ENCODE assay signal across 20 cellular contexts in genomic region chr7:24751484-24751883, GRCh38. TPM values are rescaled to one million over a fixed set of nuclear protein-coding genes. Genes with fewer than 3 reads are reported as not detected.
DNase-seq lines count a peak whose midpoint lies in the region; ATAC-seq and TF ChIP-seq lines count a peak whose summit lies in the region.
"Had no signal": no experiment of that assay in that cellular context is flagged by ENCODE, and none has a peak within 500 bp of the region (broad histone marks: within the 10 kb centered on the region; RNA-seq: fewer than 3 reads in every experiment).

No MANE protein-coding gene starts in this region.

- H3K4me3 Mint-ChIP-seq in HFFc6 (no peak overlapping the region; the same call in 1 of the 2 replicates), brain (peak overlapping the region in 1 of 5 experiments; percentile 26)
- H3K4me3 Mint-ChIP-seq: CD4-positive, CD25-positive, alpha-beta regulatory T cell; CD8-positive, alpha-beta memory T cell; H9 had no signal

- no peak overlapping the region for H2AFZ ChIP-seq in neural cell (ENCODE audit: low read depth, low read length)

- H3K36me3 Mint-ChIP-seq in HFFc6 (ENCODE audit: low read depth), result peaks cover 24% of the 10 kb centered on the region
- peaks cover 24% of the 10 kb centered on the region for H3K36me3 Mint-ChIP-seq in brain
- H3K36me3 Mint-ChIP-seq: CD4-positive, CD25-positive, alpha-beta regulatory T cell had no signal

- no peaks in the 10 kb centered on the region for H3K27me3 ChIP-seq in neural cell (ENCODE audit: insufficient read depth, low read depth, low read length)

- no peaks in the 10 kb centered on the region for H3K9me3 Mint-ChIP-seq in HFFc6
- no peaks in the 10 kb centered on the region for H3K9me3 Mint-ChIP-seq in brain
- H3K9me3 Mint-ChIP-seq: CD8-positive, alpha-beta memory T cell; H9 had no signal

- no peaks in the 10 kb centered on the region for H3K9me2 ChIP-seq in neural cell (ENCODE audit: insufficient read depth, low read length)

- H3K4me1 Mint-ChIP-seq in HFFc6 (ENCODE audit: low read depth), result peaks cover 66% of the 10 kb centered on the region
- H3K4me1 Mint-ChIP-seq in brain, result peaks cover 49% of the 10 kb centered on the region

- H3F3A ChIP-seq in neural cell (ENCODE audit: insufficient read depth, low read length, poor library complexity, severe bottlenecking), result no peaks in the 10 kb centered on the region

- H3K4me2 ChIP-seq in neural cell (ENCODE audit: low read length), result no peak overlapping the region

- H3K27me3 Mint-ChIP-seq in HFFc6 (ENCODE audit: insufficient read depth) (no peaks in the 10 kb centered on the region; the same call in 1 of the 2 replicates), brain (no peaks in the 10 kb centered on the region)

- peak overlapping the region; percentile 8; the same call in 1 of the 2 replicates for H3K27ac Mint-ChIP-seq in HFFc6
- H3K27ac Mint-ChIP-seq in brain, result peak overlapping the region in 3 of 5 experiments; percentile 16 to 73 (median 26)
- H3K27ac Mint-ChIP-seq: CD4-positive, CD25-positive, alpha-beta regulatory T cell; CD8-positive, alpha-beta memory T cell; H9 had no signal

- no peak for TF ChIP-seq EP300 in neural cell (conservative IDR thresholded peaks at IDR 0.05; ENCODE audit: poor library complexity, severe bottlenecking)

- no peaks in the 10 kb centered on the region for H3K9me3 ChIP-seq in neural cell (ENCODE audit: low read length)
- H3K9me3 ChIP-seq: BE2C had no signal

- H3K36me3 ChIP-seq in neural cell (ENCODE audit: insufficient read depth, low read length), result no peaks in the 10 kb centered on the region
- H3K36me3 ChIP-seq: BE2C had no signal

- H3K4me3 ChIP-seq in neural cell (ENCODE audit: low read length), result peak overlapping the region; percentile 8

- H3K79me2 ChIP-seq in neural cell (replicated peaks; ENCODE audit: insufficient read depth, low read length), result no peaks in the 10 kb centered on the region

- DNase-seq in HFFc6, result no peak
- no peak for DNase-seq in SKM-1 (lab: John Stamatoyannopoulos, UW; ENCODE audit: unreplicated experiment)
- no peak for DNase-seq in activated CD4-positive, alpha-beta T cell treated with anti-CD3 and anti-CD28 coated beads, Interleukin-2, amount 50 U/mL, for 4 hours
- no peak for DNase-seq in left ventricle myocardium superior
- DNase-seq: ACHN; BE2C; C1 segment of cervical spinal cord; CD4-positive, CD25-positive, alpha-beta regulatory T cell; CD8-positive, alpha-beta memory T cell; COR-L47; DMS 273 treated with DMSO at 0.1 percent for 48 hours; DMS53; DND-41; H9; KBM-7 had no signal

- intact Hi-C loops in left ventricle myocardium superior (cut with micrococcal nuclease), result no loop called here

- no peak for TF ChIP-seq RAD21 in neural cell (conservative IDR thresholded peaks at IDR 0.05)

- H3K27ac ChIP-seq in neural cell (ENCODE audit: low read length), result peak overlapping the region; percentile 15
- H3K27ac ChIP-seq: HL-60 had no signal

- ATAC-seq in SK-N-SH treated with all-trans-retinoic acid at 6 μM for 48 hours, result peak; percentile 21; the same call in 2 of the 3 replicates
- no peak for ATAC-seq in HG02970 (IDR thresholded peaks at IDR 0.05; ENCODE audit: low FRiP score, unreplicated experiment)
- ATAC-seq in left ventricle myocardium superior, result no peak

- TF ChIP-seq CTCF in HFFc6 (IDR thresholded peaks at IDR 0.05), result no peak
- TF ChIP-seq CTCF in brain (conservative IDR thresholded peaks at IDR 0.05), result no peak
- no peak for TF ChIP-seq CTCF in neural cell (IDR thresholded peaks at IDR 0.05; ENCODE audit: poor library complexity, severe bottlenecking)

- no peak overlapping the region for H3K9ac ChIP-seq in neural cell (ENCODE audit: low read length)

- no peaks in the 10 kb centered on the region for H4K20me1 ChIP-seq in neural cell (ENCODE audit: insufficient read depth)

TF ChIP-seq in SK-N-SH treated with all-trans-retinoic acid at 6 μM for 48 hours, 23 proteins besides CTCF, POLR2A, EP300 and RAD21 (continues in another document):
- TF ChIP-seq, protein P1, sequence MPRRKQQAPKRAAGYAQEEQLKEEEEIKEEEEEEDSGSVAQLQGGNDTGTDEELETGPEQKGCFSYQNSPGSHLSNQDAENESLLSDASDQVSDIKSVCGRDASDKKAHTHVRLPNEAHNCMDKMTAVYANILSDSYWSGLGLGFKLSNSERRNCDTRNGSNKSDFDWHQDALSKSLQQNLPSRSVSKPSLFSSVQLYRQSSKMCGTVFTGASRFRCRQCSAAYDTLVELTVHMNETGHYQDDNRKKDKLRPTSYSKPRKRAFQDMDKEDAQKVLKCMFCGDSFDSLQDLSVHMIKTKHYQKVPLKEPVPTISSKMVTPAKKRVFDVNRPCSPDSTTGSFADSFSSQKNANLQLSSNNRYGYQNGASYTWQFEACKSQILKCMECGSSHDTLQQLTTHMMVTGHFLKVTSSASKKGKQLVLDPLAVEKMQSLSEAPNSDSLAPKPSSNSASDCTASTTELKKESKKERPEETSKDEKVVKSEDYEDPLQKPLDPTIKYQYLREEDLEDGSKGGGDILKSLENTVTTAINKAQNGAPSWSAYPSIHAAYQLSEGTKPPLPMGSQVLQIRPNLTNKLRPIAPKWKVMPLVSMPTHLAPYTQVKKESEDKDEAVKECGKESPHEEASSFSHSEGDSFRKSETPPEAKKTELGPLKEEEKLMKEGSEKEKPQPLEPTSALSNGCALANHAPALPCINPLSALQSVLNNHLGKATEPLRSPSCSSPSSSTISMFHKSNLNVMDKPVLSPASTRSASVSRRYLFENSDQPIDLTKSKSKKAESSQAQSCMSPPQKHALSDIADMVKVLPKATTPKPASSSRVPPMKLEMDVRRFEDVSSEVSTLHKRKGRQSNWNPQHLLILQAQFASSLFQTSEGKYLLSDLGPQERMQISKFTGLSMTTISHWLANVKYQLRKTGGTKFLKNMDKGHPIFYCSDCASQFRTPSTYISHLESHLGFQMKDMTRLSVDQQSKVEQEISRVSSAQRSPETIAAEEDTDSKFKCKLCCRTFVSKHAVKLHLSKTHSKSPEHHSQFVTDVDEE (CRISPR knock-in tag; IDR thresholded peaks at IDR 0.05), result no peak
- no peak for TF ChIP-seq ARNTL (CRISPR knock-in tag; IDR thresholded peaks at IDR 0.05; ENCODE audit: borderline replicate concordance, low read depth)
- TF ChIP-seq, protein P2, sequence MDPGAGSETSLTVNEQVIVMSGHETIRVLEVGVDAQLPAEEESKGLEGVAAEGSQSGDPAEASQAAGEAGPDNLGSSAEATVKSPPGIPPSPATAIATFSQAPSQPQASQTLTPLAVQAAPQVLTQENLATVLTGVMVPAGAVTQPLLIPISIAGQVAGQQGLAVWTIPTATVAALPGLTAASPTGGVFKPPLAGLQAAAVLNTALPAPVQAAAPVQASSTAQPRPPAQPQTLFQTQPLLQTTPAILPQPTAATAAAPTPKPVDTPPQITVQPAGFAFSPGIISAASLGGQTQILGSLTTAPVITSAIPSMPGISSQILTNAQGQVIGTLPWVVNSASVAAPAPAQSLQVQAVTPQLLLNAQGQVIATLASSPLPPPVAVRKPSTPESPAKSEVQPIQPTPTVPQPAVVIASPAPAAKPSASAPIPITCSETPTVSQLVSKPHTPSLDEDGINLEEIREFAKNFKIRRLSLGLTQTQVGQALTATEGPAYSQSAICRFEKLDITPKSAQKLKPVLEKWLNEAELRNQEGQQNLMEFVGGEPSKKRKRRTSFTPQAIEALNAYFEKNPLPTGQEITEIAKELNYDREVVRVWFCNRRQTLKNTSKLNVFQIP (CRISPR knock-in tag; IDR thresholded peaks at IDR 0.05; ENCODE audit: borderline replicate concordance, low read depth), result no peak

TF ChIP-seq in neural cell, 6 proteins besides CTCF, POLR2A, EP300 and RAD21:
- TF ChIP-seq POLR2AphosphoS5 (IDR thresholded peaks at IDR 0.05) (no peak), REST (IDR thresholded peaks at IDR 0.05; ENCODE audit: borderline replicate concordance) (no peak), EZH2 (IDR thresholded peaks at IDR 0.05; ENCODE audit: borderline replicate concordance, insufficient read depth, low read length, poor library complexity, severe bottlenecking) (no peak), MXI1 (conservative IDR thresholded peaks at IDR 0.05; ENCODE audit: poor library complexity, severe bottlenecking) (no peak), SMC3 (conservative IDR thresholded peaks at IDR 0.05; ENCODE audit: poor library complexity) (no peak), TAF1 (IDR thresholded peaks at IDR 0.05; ENCODE audit: low read depth) (no peak)

RNA-seq across cellular contexts. Expression of gene GSDME, which starts 5.8 kb away (rescaled TPM):
- 10 to 100 TPM; 37.1 to 49.8 (median 42.8) TPM for total RNA-seq in HFFc6 (2021; fragmentation: NEBNext Ultra II Directional; extraction: Animal tissue kit (Norgen Biotek cat#: 25700))
- polyA plus RNA-seq in brain (ENCODE audit: insufficient read depth, low read depth, low replicate concordance) (5.5 TPM), neural cell (42.9 and 47.4 TPM in 2 replicates)
- polyA minus RNA-seq in neural cell, result 38.2 and 39.0 TPM in 2 replicates
- total RNA-seq in left ventricle myocardium superior, result 5.3 TPM
- total RNA-seq: CD4-positive, CD25-positive, alpha-beta regulatory T cell had no signal
